Comparison of ENCODE assay signal across 1 cellular context in genomic region chr10:80465839-80466590, GRCh38.
TF ChIP-seq lines count a peak whose summit lies in the region.

No MANE protein-coding gene starts in this region.

TF ChIP-seq in H1, 55 proteins besides CTCF, POLR2A, EP300 and RAD21 (continued from another document):
- TF ChIP-seq CHD7 (IDR thresholded peaks at IDR 0.05; ENCODE audit: insufficient replicate concordance, low read length) (no peak), TAF7 (optimal IDR thresholded peaks at IDR 0.05; ENCODE audit: borderline replicate concordance, low read depth, low read length) (no peak), BCL11A (IDR thresholded peaks at IDR 0.05; ENCODE audit: low read depth in 2 of 2, low read length in 2 of 2) (no peak), TAF1 (IDR thresholded peaks at IDR 0.05; ENCODE audit: low read depth, low read length) (no peak), GABPA (IDR thresholded peaks at IDR 0.05; ENCODE audit: borderline replicate concordance, insufficient read depth, low read length) (no peak), EZH2 (IDR thresholded peaks at IDR 0.05; ENCODE audit: low read depth, low read length, severe bottlenecking) (no peak), EGR1 (IDR thresholded peaks at IDR 0.05; ENCODE audit: borderline replicate concordance, low read depth, low read length) (no peak), SRF (IDR thresholded peaks at IDR 0.05; ENCODE audit: low read depth, low read length) (no peak)
